22 cellular contexts compared by ENCODE assay signal in the genomic region with DNA sequence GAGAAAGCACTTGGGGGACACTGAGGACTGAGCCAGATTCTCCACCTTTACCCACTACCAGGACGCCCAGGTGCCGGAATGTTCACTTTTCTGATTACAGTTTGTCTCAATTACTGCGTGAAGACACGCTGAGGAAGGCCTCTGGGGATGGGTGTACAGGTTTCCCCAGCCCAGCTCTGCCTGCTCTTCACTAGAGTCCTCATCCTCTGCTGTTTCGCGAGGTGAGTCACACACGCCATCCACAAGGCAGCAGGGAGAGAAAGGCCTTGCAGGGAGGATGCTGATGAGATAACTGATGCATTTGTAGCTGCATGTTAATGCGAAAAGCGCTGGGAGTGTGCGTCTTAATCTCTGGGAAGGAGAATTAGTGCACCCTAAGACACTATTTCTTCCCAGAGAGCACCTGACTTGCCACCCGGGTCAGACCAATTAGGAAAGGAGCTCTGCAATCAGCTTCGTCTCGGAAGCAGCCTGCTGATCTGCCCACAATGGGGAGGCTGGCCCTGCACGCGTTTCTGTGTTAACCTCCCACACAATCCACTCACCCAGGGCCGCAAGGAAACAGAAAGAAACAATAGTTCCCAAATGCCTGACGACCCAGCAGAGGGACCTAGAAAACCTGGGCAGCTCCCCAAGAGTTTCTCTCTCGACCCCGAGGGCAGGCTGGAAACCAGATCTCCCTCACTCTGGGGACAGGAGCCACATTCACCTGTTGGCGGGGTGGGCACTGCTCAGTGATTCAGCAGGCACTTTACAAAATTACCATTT.
"Had no signal": no experiment of that assay in that cellular context is flagged by ENCODE, and none has a peak within 500 bp of the region (broad histone marks: within the 10 kb centered on the region; RNA-seq: fewer than 3 reads in every experiment).

No MANE protein-coding gene starts in this region.

- H3K4me3 Mint-ChIP-seq: memory B cell; mesothelial cell of epicardium; naive B cell; natural killer cell treated with Interleukin-12 subunit alpha and Interleukin-12 subunit beta and Interleukin-15 and Interleukin-18, amount 100 ng/mL, for 72 hours; stimulated activated naive CD8-positive, alpha-beta T cell treated with anti-CD3 and anti-CD28 coated beads, Interleukin-15, amount 100 ng/mL, for 72 hours had no signal

- H3K4me1 Mint-ChIP-seq: memory B cell; naive B cell; stimulated activated naive CD8-positive, alpha-beta T cell treated with anti-CD3 and anti-CD28 coated beads, Interleukin-15, amount 100 ng/mL, for 72 hours had no signal

- H3K36me3 ChIP-seq: neutrophil, pancreas, right lobe of liver, tibial artery had no signal

- H3K9me3 Mint-ChIP-seq: mesothelial cell of epicardium; natural killer cell treated with Interleukin-12 subunit alpha and Interleukin-12 subunit beta and Interleukin-15 and Interleukin-18, amount 100 ng/mL, for 72 hours had no signal

- H3K4me1 ChIP-seq: pancreas, right lobe of liver, tibial artery had no signal

- H3K4me3 ChIP-seq: dorsolateral prefrontal cortex, lung, mucosa of descending colon, pancreas, right lobe of liver, tibial artery had no signal

- DNase-seq: cerebellar nuclear complex; cortex of kidney; dorsolateral prefrontal cortex; effector CD4-positive, alpha-beta T cell; kidney; mucosa of descending colon; naive B cell; pancreas; right lobe of liver; small intestine; stimulated activated CD4-positive, alpha-beta T cell treated with anti-CD3 and anti-CD28 coated beads, Interleukin-15, amount 100 ng/mL, for 24 hours; stimulated activated CD4-positive, alpha-beta T cell treated with anti-CD3 and anti-CD28 coated beads, Interleukin-2, amount 100 ng/mL, for 48 hours; stimulated activated CD8-positive, alpha-beta memory T cell treated with anti-CD3 and anti-CD28 coated beads, Interleukin-4, amount 100 ng/mL, for 48 hours; stimulated activated naive CD4-positive, alpha-beta T cell; stimulated activated naive CD8-positive, alpha-beta T cell treated with anti-CD3 and anti-CD28 coated beads, Interleukin-15, amount 100 ng/mL, for 72 hours had no signal

- H3K27me3 ChIP-seq: neutrophil, pancreas, right lobe of liver had no signal

- H3K36me3 Mint-ChIP-seq: memory B cell; mesothelial cell of epicardium; naive B cell; natural killer cell treated with Interleukin-12 subunit alpha and Interleukin-12 subunit beta and Interleukin-15 and Interleukin-18, amount 100 ng/mL, for 72 hours had no signal

- H3K27ac Mint-ChIP-seq: memory B cell; mesothelial cell of epicardium; naive B cell; natural killer cell treated with Interleukin-12 subunit alpha and Interleukin-12 subunit beta and Interleukin-15 and Interleukin-18, amount 100 ng/mL, for 72 hours; progenitor cell of endocrine pancreas; stimulated activated naive CD8-positive, alpha-beta T cell treated with anti-CD3 and anti-CD28 coated beads, Interleukin-15, amount 100 ng/mL, for 72 hours had no signal

- H3K9me3 ChIP-seq: mucosa of descending colon, neutrophil, pancreas, right lobe of liver, tibial artery had no signal

- ATAC-seq: natural killer cell treated with Interleukin-12 subunit alpha and Interleukin-12 subunit beta and Interleukin-15 and Interleukin-18, amount 100 ng/mL, for 72 hours had no signal

- H3K27ac ChIP-seq: neutrophil, pancreas, right lobe of liver, tibial artery had no signal

- H3K27me3 Mint-ChIP-seq: memory B cell had no signal
